Comparison of ENCODE assay signal across 7 cellular contexts in genomic region chr22:50600541-50600940, GRCh38. TPM values are rescaled to one million over a fixed set of nuclear protein-coding genes. Genes with fewer than 3 reads are reported as not detected.
DNase-seq lines count a peak whose midpoint lies in the region; ATAC-seq and TF ChIP-seq lines count a peak whose summit lies in the region.

MAPK8IP2 (plus strand) TSS chr22:50600793; CDS start chr22:50600819, 26 bp downstream.

- no peak within 1 kb of the TSS for H3K27ac ChIP-seq in ectodermal cell (ENCODE audit: insufficient read depth, low read depth, low read length, poor library complexity, severe bottlenecking)

- H3K36me3 ChIP-seq in GM06990 (ENCODE audit: control insufficient read depth, insufficient read depth, low read length): no peaks in the 10 kb centered on the region
- H3K36me3 ChIP-seq in ectodermal cell (ENCODE audit: control insufficient read depth, insufficient read depth, low read length): no peaks in the 10 kb centered on the region

- H3K4me1 ChIP-seq in ectodermal cell (ENCODE audit: control insufficient read depth, insufficient read depth, low read length): peaks cover 13% of the 10 kb centered on the region

- H3K9me3 ChIP-seq in ectodermal cell (ENCODE audit: control insufficient read depth, low read length): no peaks in the 10 kb centered on the region

- TF ChIP-seq CTCF in GM06990 (IDR thresholded peaks at IDR 0.05; ENCODE audit: insufficient read depth, low read length, poor library complexity, severe bottlenecking): no peak

- no peak for ATAC-seq in HG03442 (IDR thresholded peaks at IDR 0.05; ENCODE audit: unreplicated experiment)
- ATAC-seq in GM21528 (IDR thresholded peaks at IDR 0.05; ENCODE audit: low FRiP score, unreplicated experiment): no peak

- H3K4me3 ChIP-seq in GM06990 (replicated peaks; ENCODE audit: low read depth, low read length) (peak within 1 kb of the TSS; percentile 31; the same call in 1 of the 2 replicates), ectodermal cell (ENCODE audit: insufficient read depth, low read depth, low read length) (peak within 1 kb of the TSS; percentile 31)

- DNase-seq in GM06990 (ENCODE audit: extremely low read depth, insufficient read length) (no peak), NCI-H526 treated with DMSO at 0.1 percent for 48 hours (lab: John Stamatoyannopoulos, UW) (peak; percentile 11), occipital lobe (lab: John Stamatoyannopoulos, UW) (no peak), Kasumi-1 (lab: John Stamatoyannopoulos, UW) (no peak)

- H3K27me3 ChIP-seq in GM06990 (replicated peaks; ENCODE audit: control insufficient read depth, insufficient read depth, low read length): peaks cover 3% of the 10 kb centered on the region
- H3K27me3 ChIP-seq in ectodermal cell (ENCODE audit: control insufficient read depth, insufficient read depth, low read length, poor library complexity, severe bottlenecking): peaks cover 81% of the 10 kb centered on the region

- WGBS in ectodermal cell, 2 experiments: 1% methylated on average over 59 to 61 of the region's 62 CpGs

RNA-seq across cellular contexts. Expression of gene MAPK8IP2, which starts in this region (rescaled TPM):
- 2.1 TPM for polyA plus RNA-seq in ectodermal cell (2013, experiment 1 of 4)
- 2.4 TPM for polyA plus RNA-seq in ectodermal cell (2013, experiment 2 of 4)
- 2.1 TPM for polyA plus RNA-seq in ectodermal cell (2013, experiment 3 of 4)
- polyA plus RNA-seq in ectodermal cell (2013, experiment 4 of 4): 2.3 TPM
- 76.3 TPM for total RNA-seq in occipital lobe
